Comparison of ENCODE assay signal across 8 cellular contexts in genomic region chr17:4833941-4834501, GRCh38. TPM values are rescaled to one million over a fixed set of nuclear protein-coding genes. Genes with fewer than 3 reads are reported as not detected.
A peak's percentile ranks its signal among the peaks of the same experiment; 100 is the strongest.
DNase-seq lines count a peak whose midpoint lies in the region; ATAC-seq and TF ChIP-seq lines count a peak whose summit lies in the region.

No MANE protein-coding gene starts in this region.

- peak overlapping the region; percentile 81 for H3K27ac Mint-ChIP-seq in HFFc6
- H3K27ac Mint-ChIP-seq in neural crest cell (ENCODE audit: unreplicated experiment): peak overlapping the region; percentile 36

- H3K4me1 ChIP-seq in BLaER1 treated with 17β-estradiol and CSF1 and Interleukin-3, amounts not matched to agents 10 nM and 100 nM: peaks cover 26 to 36% (median 28%) of the 10 kb centered on the region in 10 experiments
- H3K4me1 ChIP-seq in fibroblast of lung (ENCODE audit: control insufficient read depth, extremely low read depth, insufficient read depth, low read length): peaks cover 5% of the 10 kb centered on the region

- no peaks in the 10 kb centered on the region for H3K36me3 Mint-ChIP-seq in HFFc6 (ENCODE audit: low read depth)
- H3K36me3 Mint-ChIP-seq in neural crest cell (ENCODE audit: low read depth): no peaks in the 10 kb centered on the region

- no peaks in the 10 kb centered on the region for H3K9me3 ChIP-seq in BLaER1 treated with 17β-estradiol and CSF1 and Interleukin-3, amounts not matched to agents 10 nM and 100 nM (replicated peaks in 1 of 11)
- no peaks in the 10 kb centered on the region for H3K9me3 ChIP-seq in fibroblast of lung (ENCODE audit: control insufficient read depth, insufficient read depth, low read depth, low read length)

- peaks cover 6 to 26% (median 13%) of the 10 kb centered on the region in 11 experiments; a peak in 14 of 22 replicates for H3K36me3 ChIP-seq in BLaER1 treated with 17β-estradiol and CSF1 and Interleukin-3, amounts not matched to agents 10 nM and 100 nM
- H3K36me3 ChIP-seq in fibroblast of lung (ENCODE audit: control insufficient read depth, insufficient read depth, low read length): no peaks in the 10 kb centered on the region

- H3K9ac ChIP-seq in BLaER1 treated with 17β-estradiol and CSF1 and Interleukin-3, amounts not matched to agents 10 nM and 100 nM: peak overlapping the region; percentile 85 to 93 (median 88)
- H3K9ac ChIP-seq in fibroblast of lung (ENCODE audit: insufficient read depth, low read length): peak overlapping the region; percentile 62

- peak overlapping the region; percentile 12 for H2AFZ ChIP-seq in fibroblast of lung (ENCODE audit: low read length)

- peaks cover 37 to 52% (median 47%) of the 10 kb centered on the region in 11 experiments; a peak in 19 of 22 replicates for H4K20me1 ChIP-seq in BLaER1 treated with 17β-estradiol and CSF1 and Interleukin-3, amounts not matched to agents 10 nM and 100 nM
- H4K20me1 ChIP-seq in fibroblast of lung (ENCODE audit: control insufficient read depth, extremely low read depth, insufficient read depth, low read length): peaks cover 3% of the 10 kb centered on the region

- H3K4me1 Mint-ChIP-seq in HFFc6 (ENCODE audit: low read depth) (peaks cover 26% of the 10 kb centered on the region), neural crest cell (peaks cover 31% of the 10 kb centered on the region)

- H3K9me3 Mint-ChIP-seq in HFFc6 (no peaks in the 10 kb centered on the region), neural crest cell (no peaks in the 10 kb centered on the region)

- ATAC-seq in HG03342 (IDR thresholded peaks at IDR 0.05; ENCODE audit: unreplicated experiment): no peak

- H3K4me3 Mint-ChIP-seq in HFFc6 (peak overlapping the region; percentile 94), neural crest cell (peak overlapping the region; percentile 93)

- H3K4me3 ChIP-seq in BLaER1 treated with 17β-estradiol and CSF1 and Interleukin-3, amounts not matched to agents 10 nM and 100 nM: peak overlapping the region; percentile 83 to 99 (median 92)
- H3K4me3 ChIP-seq in fibroblast of lung (replicated peaks in 1 of 4; ENCODE audit: control extremely low read depth in 1 of 4, insufficient read depth in 1 of 4, low read depth in 3 of 4, low read length in 4 of 4): peak overlapping the region; percentile 41 to 82 (median 70)

- peak overlapping the region; percentile 80 to 100 (median 98) for H3K4me2 ChIP-seq in BLaER1 treated with 17β-estradiol and CSF1 and Interleukin-3, amounts not matched to agents 10 nM and 100 nM
- peak overlapping the region; percentile 97 for H3K4me2 ChIP-seq in fibroblast of lung (ENCODE audit: extremely low read depth, insufficient read depth, low read length)

- H3K27me3 Mint-ChIP-seq in HFFc6 (ENCODE audit: insufficient read depth) (no peaks in the 10 kb centered on the region), neural crest cell (ENCODE audit: low read depth) (no peaks in the 10 kb centered on the region)

- H3K27me3 ChIP-seq in BLaER1 treated with 17β-estradiol and CSF1 and Interleukin-3, amounts not matched to agents 10 nM and 100 nM: no peaks in the 10 kb centered on the region
- H3K27me3 ChIP-seq in fibroblast of lung (ENCODE audit: control insufficient read depth, insufficient read depth, low read length): no peaks in the 10 kb centered on the region

- peak overlapping the region; percentile 75 to 89 (median 82); a peak in 21 of 22 replicates for H3K27ac ChIP-seq in BLaER1 treated with 17β-estradiol and CSF1 and Interleukin-3, amounts not matched to agents 10 nM and 100 nM
- H3K27ac ChIP-seq in VCaP: peak overlapping the region; percentile 78
- peak overlapping the region; percentile 85 for H3K27ac ChIP-seq in fibroblast of lung (ENCODE audit: insufficient read depth, low read length)

- peaks cover 38% of the 10 kb centered on the region for H3K79me2 ChIP-seq in fibroblast of lung (ENCODE audit: control insufficient read depth, insufficient read depth, low read length)

- no peak for TF ChIP-seq CTCF in HFFc6 (IDR thresholded peaks at IDR 0.05)
- TF ChIP-seq CTCF in VCaP (conservative IDR thresholded peaks at IDR 0.05): no peak
- no peak for TF ChIP-seq CTCF in fibroblast of lung (conservative IDR thresholded peaks at IDR 0.05 in 1 of 2, IDR thresholded peaks at IDR 0.05 in 1 of 2; ENCODE audit: low read depth in 1 of 2, low read length in 2 of 2)
- TF ChIP-seq CTCF in neural crest cell (conservative IDR thresholded peaks at IDR 0.05): no peak

- DNase-seq in HFFc6 (peak; percentile 17), fibroblast of lung (ENCODE audit: low read depth in 2 of 2) (peak; percentile 52 to 65), neural crest cell (ENCODE audit: low read depth, low spot score) (no peak), OCI-M2 (lab: John Stamatoyannopoulos, UW; ENCODE audit: unreplicated experiment) (no peak), 8988T (no peak)

RNA-seq across cellular contexts. Expression of gene MINK1, which starts 0.9 kb away (rescaled TPM):
- 10 to 100 TPM; 68.5 to 82.4 (median 71.6) TPM for total RNA-seq in HFFc6 (2021; fragmentation: NEBNext Ultra II Directional; extraction: Animal tissue kit (Norgen Biotek cat#: 25700))
- total RNA-seq in fibroblast of lung (15.9 and 28.6 TPM in 2 replicates), neural crest cell (73.0 and 76.6 TPM in 2 replicates)
- 27.2 and 35.6 TPM in 2 replicates for polyA plus RNA-seq in fibroblast of lung
- polyA plus RNA-seq in fibroblast of lung (2012): 31.1 and 36.3 TPM in 2 replicates
- 72.0 and 153 TPM in 2 replicates for polyA minus RNA-seq in fibroblast of lung (ENCODE audit: low replicate concordance)

RNA-seq across cellular contexts. Expression of gene PLD2, which starts 27.1 kb away (rescaled TPM):
- 10 to 100 TPM; 14.9 to 21.8 (median 19.4) TPM for total RNA-seq in HFFc6 (2021; fragmentation: NEBNext Ultra II Directional; extraction: Animal tissue kit (Norgen Biotek cat#: 25700))
- 13.6 and 14.9 TPM in 2 replicates for total RNA-seq in fibroblast of lung
- polyA plus RNA-seq in fibroblast of lung: 12.7 and 14.3 TPM in 2 replicates
- polyA plus RNA-seq in fibroblast of lung (2012): 13.6 and 15.2 TPM in 2 replicates
- polyA minus RNA-seq in fibroblast of lung (ENCODE audit: low replicate concordance): 26.1 and 36.7 TPM in 2 replicates
- 54.8 and 63.9 TPM in 2 replicates for total RNA-seq in neural crest cell

RNA-seq across cellular contexts. Expression of gene PSMB6, which starts 38.1 kb away (rescaled TPM):
- 100 to 1,000 TPM; 216 to 280 (median 237) TPM for total RNA-seq in HFFc6 (2021; fragmentation: NEBNext Ultra II Directional; extraction: Animal tissue kit (Norgen Biotek cat#: 25700))
- 110 and 163 TPM in 2 replicates for total RNA-seq in fibroblast of lung
- 184 and 272 TPM in 2 replicates for polyA plus RNA-seq in fibroblast of lung
- 198 and 300 TPM in 2 replicates for polyA plus RNA-seq in fibroblast of lung (2012)
- polyA minus RNA-seq in fibroblast of lung (ENCODE audit: low replicate concordance): 256 and 411 TPM in 2 replicates
- 174 and 181 TPM in 2 replicates for total RNA-seq in neural crest cell

RNA-seq across cellular contexts. Expression of gene GLTPD2, which starts 45.3 kb away (rescaled TPM):
- not detected for total RNA-seq in HFFc6 (2021; fragmentation: NEBNext Ultra II Directional; extraction: Animal tissue kit (Norgen Biotek cat#: 25700))
- total RNA-seq in fibroblast of lung (not detected in 2 replicates), neural crest cell (not detected in 2 replicates)
- not detected in 2 replicates for polyA plus RNA-seq in fibroblast of lung
- 0.18 TPM in 1 of 2 replicates, not detected in the other for polyA plus RNA-seq in fibroblast of lung (2012)
- not detected in 2 replicates for polyA minus RNA-seq in fibroblast of lung (ENCODE audit: low replicate concordance)

Comparison
In these comparisons a context has a peak if more than half of its experiments do, and no peak if none do; other contexts are left out.
1. DNase-seq: peak in HFFc6 (single experiment) and fibroblast of lung (2 of 2); none in neural crest cell (single experiment), OCI-M2 (single experiment) and 8988T (single experiment).
2. Peak in every context shown above with its lines, with median percentiles within 50 percentile points of each other: H3K27ac ChIP-seq.